11 cellular contexts compared by ENCODE assay signal in genomic region chr6:141610741-141611140, GRCh38.
A peak's percentile ranks its signal among the peaks of the same experiment; 100 is the strongest.
DNase-seq lines count a peak whose midpoint lies in the region; ATAC-seq and TF ChIP-seq lines count a peak whose summit lies in the region.
"Had no signal": no experiment of that assay in that cellular context is flagged by ENCODE, and none has a peak within 500 bp of the region (broad histone marks: within the 10 kb centered on the region; RNA-seq: fewer than 3 reads in every experiment).

No MANE protein-coding gene starts in this region.

- H3K27me3 ChIP-seq in Panc1 (ENCODE audit: control insufficient read depth, insufficient read depth, low read length), result no peaks in the 10 kb centered on the region
- H3K27me3 ChIP-seq: esophagus squamous epithelium had no signal

- TF ChIP-seq CTCF in Panc1 (IDR thresholded peaks at IDR 0.05) (peak; percentile 36; the same call in 1 of the 2 replicates), fibroblast of pulmonary artery (IDR thresholded peaks at IDR 0.05; ENCODE audit: low read length, missing control alignments) (peak; percentile 46), progenitor cell of endocrine pancreas (IDR thresholded peaks at IDR 0.05; ENCODE audit: unreplicated experiment) (peak; percentile 37)

- peaks cover 10% of the 10 kb centered on the region for H3K9me3 Mint-ChIP-seq in progenitor cell of endocrine pancreas (ENCODE audit: low read depth)
- peaks cover 5 to 21% (median 14%) of the 10 kb centered on the region in 9 donors for H3K9me3 Mint-ChIP-seq in naive thymus-derived CD8-positive, alpha-beta T cell

- CTCF ChIA-PET in Panc1 (lab: Charles Lee), result no interaction called here

- POLR2A ChIA-PET in Panc1 (lab: Charles Lee), result no interaction called here
- POLR2A ChIA-PET in naive thymus-derived CD8-positive, alpha-beta T cell (lab: Charles Lee), result no interaction called here

- in situ Hi-C loops in Panc1 (cut with HindIII; ENCODE audit: low pct_unique_long_range_greater_than_20kb, low sequenced_read_pairs), result no loop called here

- BruUV-seq in Panc1 (replicated peaks; lab: Mats Ljungman, UMichigan), result no TSS peak

- intact Hi-C loops in Panc1 (cut with micrococcal nuclease; ENCODE audit: unreplicated experiment), result no loop called here

- H3K27me3 Mint-ChIP-seq in progenitor cell of endocrine pancreas, result no peaks in the 10 kb centered on the region
- H3K27me3 Mint-ChIP-seq in naive thymus-derived CD8-positive, alpha-beta T cell, result peaks cover 0 to 11% (median 2%) of the 10 kb centered on the region in 5 donors

- peaks cover 5% of the 10 kb centered on the region; the same call in 1 of the 2 replicates for H3K9me3 ChIP-seq in Panc1 (ENCODE audit: control insufficient read depth, insufficient read depth, low read depth, low read length)

- H3K27ac Mint-ChIP-seq in progenitor cell of endocrine pancreas, result no peak overlapping the region
- no peak overlapping the region for H3K27ac Mint-ChIP-seq in naive thymus-derived CD8-positive, alpha-beta T cell

- H3K36me3 ChIP-seq in Panc1 (ENCODE audit: control insufficient read depth, insufficient read depth, low read length), result no peaks in the 10 kb centered on the region
- H3K36me3 ChIP-seq: esophagus squamous epithelium had no signal

- no peaks in the 10 kb centered on the region for H3K4me1 Mint-ChIP-seq in progenitor cell of endocrine pancreas (ENCODE audit: low read depth)
- no peaks in the 10 kb centered on the region for H3K4me1 Mint-ChIP-seq in naive thymus-derived CD8-positive, alpha-beta T cell

- H3K4me3 Mint-ChIP-seq in progenitor cell of endocrine pancreas (ENCODE audit: low read depth), result no peak overlapping the region
- H3K4me3 Mint-ChIP-seq in naive thymus-derived CD8-positive, alpha-beta T cell, result no peak overlapping the region

- H3K36me3 Mint-ChIP-seq in progenitor cell of endocrine pancreas (ENCODE audit: insufficient read depth), result no peaks in the 10 kb centered on the region
- peaks cover 0 to 12% (median 0%) of the 10 kb centered on the region in 3 donors for H3K36me3 Mint-ChIP-seq in naive thymus-derived CD8-positive, alpha-beta T cell

- ATAC-seq in Panc1, result no peak
- no peak for ATAC-seq in naive thymus-derived CD8-positive, alpha-beta T cell

- H3K4me3 ChIP-seq in Panc1 (ENCODE audit: low read depth in 2 of 2, low read length in 2 of 2) (no peak overlapping the region), fibroblast of pulmonary artery (replicated peaks; ENCODE audit: low read depth, low read length) (no peak overlapping the region)
- H3K4me3 ChIP-seq: esophagus squamous epithelium had no signal

- H3K27ac ChIP-seq in Panc1 (ENCODE audit: low read length), result no peak overlapping the region
- H3K27ac ChIP-seq: esophagus squamous epithelium had no signal

- peak; percentile 27 for DNase-seq in DMS 273 (lab: John Stamatoyannopoulos, UW; ENCODE audit: unreplicated experiment)
- no peak for DNase-seq in DMS 273 treated with DMSO at 0.1 percent for 48 hours (lab: John Stamatoyannopoulos, UW)
- DNase-seq in Panc1 (ENCODE audit: low read depth, low spot score), result no peak
- DNase-seq in fibroblast of pulmonary artery (ENCODE audit: low read depth), result peak; percentile 39
- DNase-seq in progenitor cell of endocrine pancreas (ENCODE audit: low spot score, unreplicated experiment), result no peak
- DNase-seq in naive thymus-derived CD8-positive, alpha-beta T cell, result no peak
- no peak for DNase-seq in ecto neural progenitor cell (ENCODE audit: low spot score)
- no peak for DNase-seq in superior temporal gyrus (ENCODE audit: extremely low spot score)
- DNase-seq: 8988T, esophagus squamous epithelium, NCI-H446 treated with DMSO at 0.1 percent for 48 hours had no signal

- H3K4me1 ChIP-seq in Panc1 (ENCODE audit: control insufficient read depth, insufficient read depth, low read length), result no peaks in the 10 kb centered on the region
- H3K4me1 ChIP-seq: esophagus squamous epithelium had no signal

Comparison
In these comparisons a context has a peak if more than half of its experiments do, and no peak if none do; other contexts are left out.
1. DNase-seq: peak in DMS 273 (single experiment) and fibroblast of pulmonary artery (single experiment); none in DMS 273 treated with DMSO at 0.1 percent for 48 hours (single experiment), Panc1 (single experiment), progenitor cell of endocrine pancreas (single experiment), naive thymus-derived CD8-positive, alpha-beta T cell (0 of 10), ecto neural progenitor cell (single experiment) and superior temporal gyrus (single experiment).
2. Peak in every context shown above with its lines, with median percentiles within 50 percentile points of each other: CTCF ChIP-seq.